Comparison of ENCODE assay signal across 1 cellular context in genomic region chr7:131105803-131106680, GRCh38.
A peak's percentile ranks its signal among the peaks of the same experiment; 100 is the strongest.
TF ChIP-seq lines count a peak whose summit lies in the region.

No MANE protein-coding gene starts in this region.

TF ChIP-seq in HepG2, 621 proteins besides CTCF, POLR2A, EP300 and RAD21 (continued from another document and continues in another):
- no peak for TF ChIP-seq REST (IDR thresholded peaks at IDR 0.05; ENCODE audit: borderline replicate concordance in 1 of 2, low read depth in 1 of 2, low read length in 2 of 2)
- TF ChIP-seq SIN3A (IDR thresholded peaks at IDR 0.05; ENCODE audit: borderline replicate concordance, low read depth, low read length), result peak; percentile 20; the same call in 1 of the 2 replicates
- TF ChIP-seq ZNF414 (CRISPR knock-in tag; IDR thresholded peaks at IDR 0.05), result peak; percentile 74
- TF ChIP-seq ASH2L (IDR thresholded peaks at IDR 0.05; ENCODE audit: insufficient read length, low read depth, low read length), result peak; percentile 58
- peak; percentile 57; the same call in 1 of the 2 replicates for TF ChIP-seq MED13 (CRISPR knock-in tag; IDR thresholded peaks at IDR 0.05)
- TF ChIP-seq ZNF232 (CRISPR knock-in tag; IDR thresholded peaks at IDR 0.05; ENCODE audit: borderline replicate concordance), result peak; percentile 31; the same call in 1 of the 2 replicates
- TF ChIP-seq RARA (CRISPR knock-in tag; IDR thresholded peaks at IDR 0.05), result peak; percentile 14
- peak; percentile 40; the same call in 1 of the 2 replicates for TF ChIP-seq RFXAP (CRISPR knock-in tag; IDR thresholded peaks at IDR 0.05; ENCODE audit: borderline replicate concordance)
- no peak for TF ChIP-seq TBL1XR1 (IDR thresholded peaks at IDR 0.05; ENCODE audit: borderline replicate concordance, low read length, partially characterized antibody)
- TF ChIP-seq FOXK1 (CRISPR knock-in tag; IDR thresholded peaks at IDR 0.05; ENCODE audit: borderline replicate concordance, low read depth), result 0 out of 2 replicates have a peak, but pooled peaks have one; percentile 6
- no peak for TF ChIP-seq TCF7 (IDR thresholded peaks at IDR 0.05; ENCODE audit: low read depth)
- TF ChIP-seq TEAD3 (CRISPR knock-in tag; optimal IDR thresholded peaks at IDR 0.05; ENCODE audit: borderline replicate concordance), result peak; percentile 13
- TF ChIP-seq ZNF605 (CRISPR knock-in tag; IDR thresholded peaks at IDR 0.05), result peak; percentile 66; the same call in 1 of the 2 replicates
- peak; percentile 79; the same call in 1 of the 2 replicates for TF ChIP-seq NFKB2 (CRISPR knock-in tag; IDR thresholded peaks at IDR 0.05; ENCODE audit: borderline replicate concordance)
- TF ChIP-seq TEAD2 (CRISPR knock-in tag; IDR thresholded peaks at IDR 0.05), result no peak
- peak; percentile 60; the same call in 1 of the 2 replicates for TF ChIP-seq ZMYM4 (CRISPR knock-in tag; IDR thresholded peaks at IDR 0.05)
- no peak for TF ChIP-seq DNMT3B (CRISPR knock-in tag; conservative IDR thresholded peaks at IDR 0.05)
- TF ChIP-seq ZFP36L2 (CRISPR knock-in tag; IDR thresholded peaks at IDR 0.05), result no peak
- TF ChIP-seq BCL6 (CRISPR knock-in tag; IDR thresholded peaks at IDR 0.05), result peak; percentile 29; the same call in 1 of the 2 replicates
- TF ChIP-seq ZNF800 (CRISPR knock-in tag; IDR thresholded peaks at IDR 0.05), result 0 out of 2 replicates have a peak, but pooled peaks have one; percentile 44
- TF ChIP-seq MAZ (IDR thresholded peaks at IDR 0.05; ENCODE audit: borderline replicate concordance, low read depth, low read length), result peak; percentile 47; the same call in 1 of the 2 replicates
- TF ChIP-seq MAZ (CRISPR knock-in tag; IDR thresholded peaks at IDR 0.05; ENCODE audit: low read depth), result peak; percentile 90
- TF ChIP-seq CHD4 (IDR thresholded peaks at IDR 0.05; ENCODE audit: borderline replicate concordance, low read length), result no peak
- peak; percentile 71 for TF ChIP-seq MEIS2 (CRISPR knock-in tag; IDR thresholded peaks at IDR 0.05)
- peak; percentile 41; the same call in 1 of the 2 replicates for TF ChIP-seq HOXD1 (CRISPR knock-in tag; IDR thresholded peaks at IDR 0.05)
- 0 out of 2 replicates have a peak, but pooled peaks have one; percentile 64 for TF ChIP-seq HINFP (CRISPR knock-in tag; IDR thresholded peaks at IDR 0.05; ENCODE audit: low read depth)
- peak; percentile 77 for TF ChIP-seq MXD1 (CRISPR knock-in tag; IDR thresholded peaks at IDR 0.05)
- no peak for TF ChIP-seq TFAP4 (IDR thresholded peaks at IDR 0.05; ENCODE audit: borderline replicate concordance, low read depth)
- TF ChIP-seq NR2F1 (CRISPR knock-in tag; IDR thresholded peaks at IDR 0.05), result no peak
- TF ChIP-seq RBFOX2 (IDR thresholded peaks at IDR 0.05; ENCODE audit: low read depth, low read length), result peak; percentile 95
- TF ChIP-seq ZSCAN9 (CRISPR knock-in tag; IDR thresholded peaks at IDR 0.05; ENCODE audit: borderline replicate concordance), result no peak
- TF ChIP-seq CHD2 (IDR thresholded peaks at IDR 0.05; ENCODE audit: low read depth, low read length), result no peak
- no peak for TF ChIP-seq CENPX (CRISPR knock-in tag; IDR thresholded peaks at IDR 0.05)
- TF ChIP-seq ZNF468 (CRISPR knock-in tag; IDR thresholded peaks at IDR 0.05), result no peak
- TF ChIP-seq ZNF317 (CRISPR knock-in tag; IDR thresholded peaks at IDR 0.05), result no peak
- TF ChIP-seq KAT7 (CRISPR knock-in tag; IDR thresholded peaks at IDR 0.05; ENCODE audit: borderline replicate concordance), result peak; percentile 61; the same call in 1 of the 2 replicates
- TF ChIP-seq MIER3 (CRISPR knock-in tag; IDR thresholded peaks at IDR 0.05; ENCODE audit: borderline replicate concordance), result no peak
- no peak for TF ChIP-seq RERE (CRISPR knock-in tag; IDR thresholded peaks at IDR 0.05; ENCODE audit: low read depth)
- no peak for TF ChIP-seq HNRNPH1 (optimal IDR thresholded peaks at IDR 0.05; ENCODE audit: low read depth, low read length)
